In genomic region chrY:25091206-25091605, GRCh38 we compare ENCODE assay signal across 4 cellular contexts. TPM values are rescaled to one million over a fixed set of nuclear protein-coding genes. Genes with fewer than 3 reads are reported as not detected.
"Had no signal": no experiment of that assay in that cellular context is flagged by ENCODE, and none has a peak within 500 bp of the region (broad histone marks: within the 10 kb centered on the region; RNA-seq: fewer than 3 reads in every experiment).

No MANE protein-coding gene starts in this region.

RNA-seq across cellular contexts. Expression of gene BPY2C, which starts 39.3 kb away (rescaled TPM):
- total RNA-seq: LHCN-M2, M059J, MCF 10A, NCI-H460 had no signal
